10 cellular contexts compared by ENCODE assay signal in the genomic region with DNA sequence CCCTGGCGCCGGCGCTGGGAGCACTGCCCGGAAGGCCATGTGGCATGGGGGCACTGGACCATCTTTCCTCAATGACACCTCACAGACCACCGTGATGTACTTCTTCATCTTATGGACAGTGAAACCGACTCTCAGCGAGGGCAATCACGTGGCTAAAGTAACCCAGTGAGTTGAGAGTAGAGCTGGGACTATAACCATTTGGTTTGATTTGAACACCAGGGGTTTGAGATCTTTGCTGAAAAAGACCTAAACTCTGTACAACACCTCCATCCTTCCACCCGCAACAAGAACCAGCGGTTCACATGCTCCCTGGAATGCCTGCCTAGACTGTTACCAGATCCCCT. TPM values are rescaled to one million over a fixed set of nuclear protein-coding genes. Genes with fewer than 3 reads are reported as not detected.
DNase-seq lines count a peak whose midpoint lies in the region; ATAC-seq, FAIRE-seq and TF ChIP-seq lines count a peak whose summit lies in the region.
"Had no signal": no experiment of that assay in that cellular context is flagged by ENCODE, and none has a peak within 500 bp of the region (broad histone marks: within the 10 kb centered on the region; RNA-seq: fewer than 3 reads in every experiment).

No MANE protein-coding gene starts in this region.

- H3K4me1 ChIP-seq in BLaER1 treated with 17β-estradiol and CSF1 and Interleukin-3, amounts not matched to agents 10 nM and 100 nM: peaks cover 27 to 47% (median 35%) of the 10 kb centered on the region in 10 experiments
- peaks cover 4 to 18% of the 10 kb centered on the region in 2 experiments; a peak in 3 of 4 replicates for H3K4me1 ChIP-seq in HCT116 (ENCODE audit: control insufficient read depth in 1 of 2, insufficient read depth in 2 of 2, low read length in 2 of 2)

- no peaks in the 10 kb centered on the region for H3K27me3 Mint-ChIP-seq in natural killer cell (ENCODE audit: low read depth in 2 of 2)

- peak overlapping the region in 9 of 11 experiments; percentile 71 to 80 (median 76); a peak in 12 of 22 replicates for H3K9ac ChIP-seq in BLaER1 treated with 17β-estradiol and CSF1 and Interleukin-3, amounts not matched to agents 10 nM and 100 nM
- H3K9ac ChIP-seq in HCT116 (ENCODE audit: low read length): peak overlapping the region; percentile 77

- H3K4me3 ChIP-seq in BLaER1 treated with 17β-estradiol and CSF1 and Interleukin-3, amounts not matched to agents 10 nM and 100 nM: peak overlapping the region in 9 of 10 experiments; percentile 50 to 71 (median 63); a peak in 15 of 20 replicates
- peak overlapping the region; percentile 57 to 67; a peak in 2 of 4 replicates for H3K4me3 ChIP-seq in HCT116 (replicated peaks in 1 of 2; ENCODE audit: low read depth in 1 of 2, low read length in 2 of 2)
- peak overlapping the region; percentile 47 for H3K4me3 ChIP-seq in bronchial epithelial cell (ENCODE audit: low read depth, low read length)

- DNase-seq in HCT116 (ENCODE audit: low read depth, low spot score) (no peak), bronchial epithelial cell (ENCODE audit: low read depth) (no peak), natural killer cell (no peak), erythroblast (lab: John Stamatoyannopoulos, UW) (no peak)
- DNase-seq: thyroid gland had no signal

- H3K9me3 ChIP-seq in BLaER1 treated with 17β-estradiol and CSF1 and Interleukin-3, amounts not matched to agents 10 nM and 100 nM (replicated peaks in 1 of 11): no peaks in the 10 kb centered on the region
- H3K9me3 ChIP-seq in HCT116 (ENCODE audit: control insufficient read depth in 1 of 2, insufficient read depth in 1 of 2, low read depth in 1 of 2, low read length in 2 of 2): no peaks in the 10 kb centered on the region
- H3K9me3 ChIP-seq: thyroid gland had no signal

- H3K36me3 Mint-ChIP-seq in natural killer cell: no peaks in the 10 kb centered on the region

- H3K9me2 ChIP-seq in HCT116 (ENCODE audit: insufficient read depth): no peaks in the 10 kb centered on the region

- no peaks in the 10 kb centered on the region for H3K9me3 Mint-ChIP-seq in natural killer cell

- TF ChIP-seq RAD21 in HCT116 (IDR thresholded peaks at IDR 0.05; ENCODE audit: low read depth): no peak

- peak overlapping the region; percentile 89 to 99 (median 94) for H3K4me2 ChIP-seq in BLaER1 treated with 17β-estradiol and CSF1 and Interleukin-3, amounts not matched to agents 10 nM and 100 nM
- H3K4me2 ChIP-seq in HCT116 (ENCODE audit: low read length): peak overlapping the region; percentile 98

- peak overlapping the region; percentile 79 for H3K4me3 Mint-ChIP-seq in natural killer cell

- BruUV-seq in HCT116 (replicated peaks; lab: Mats Ljungman, UMichigan): no TSS peak

- CTCF ChIA-PET in HCT116 (lab: Charles Lee): interaction anchor here (0.9 kb wide), 1 partner anchor 40 kb away, joined by 3 read pairs; no protein-coding TSS in a partner anchor

- TF ChIP-seq POLR2A in HCT116 (IDR thresholded peaks at IDR 0.05; ENCODE audit: borderline replicate concordance, extremely low read depth, insufficient read depth, insufficient read length): no peak
- no peak for TF ChIP-seq POLR2A in erythroblast (IDR thresholded peaks at IDR 0.05; ENCODE audit: low read length)

- FAIRE-seq in bronchial epithelial cell (lab: Jason Lieb, UNC): no peak
- FAIRE-seq: endometrium had no signal

- 0 out of 22 replicates have a peak overlapping the region, but pooled peaks of 2 of the 11 experiments have one; percentile 54 to 63 for H3K27ac ChIP-seq in BLaER1 treated with 17β-estradiol and CSF1 and Interleukin-3, amounts not matched to agents 10 nM and 100 nM
- H3K27ac ChIP-seq in HCT116 (ENCODE audit: low read depth, low read length): no peak overlapping the region; the same call in 1 of the 2 replicates

- RAD21 ChIA-PET in HCT116 (lab: Charles Lee; ENCODE audit: low non-redundant PET in 1 of 2, low total read pairs in 2 of 2, uncharacterized antibody in 2 of 2, unreplicated experiment in 2 of 2): no interaction called here

- H3K27ac Mint-ChIP-seq in natural killer cell: peak overlapping the region; percentile 36 to 66

- TF ChIP-seq CTCF in HCT116 (IDR thresholded peaks at IDR 0.05 in 2 of 3, conservative IDR thresholded peaks at IDR 0.05 in 1 of 3; ENCODE audit: borderline replicate concordance in 1 of 3, insufficient read depth in 1 of 3, low read depth in 2 of 3, low read length in 2 of 3) (no peak), bronchial epithelial cell (IDR thresholded peaks at IDR 0.05; ENCODE audit: insufficient read depth, low read length, severe bottlenecking) (no peak), natural killer cell (IDR thresholded peaks at IDR 0.05) (no peak)

- intact Hi-C loops in HCT116 (cut with micrococcal nuclease) (no loop called here), natural killer cell (cut with micrococcal nuclease) (no loop called here)

- peaks cover 21 to 33% of the 10 kb centered on the region in 2 donors for H3K4me1 Mint-ChIP-seq in natural killer cell

- H3K79me2 ChIP-seq in HCT116 (ENCODE audit: insufficient read depth, low read length): no peaks in the 10 kb centered on the region

- POLR2A ChIA-PET in HCT116 (lab: Charles Lee): interaction anchor here (1.5 kb wide), 1 partner anchor 8 kb away, joined by 7 read pairs; no protein-coding TSS in a partner anchor

- no peak overlapping the region for H2AFZ ChIP-seq in HCT116 (ENCODE audit: low read depth, low read length, poor library complexity, severe bottlenecking)

- ATAC-seq in HCT116 (no peak), natural killer cell (no peak), GM21723 (IDR thresholded peaks at IDR 0.05; ENCODE audit: unreplicated experiment) (no peak), GM18909 (IDR thresholded peaks at IDR 0.05; ENCODE audit: poor library complexity, unreplicated experiment) (no peak), GM18520 (IDR thresholded peaks at IDR 0.05; ENCODE audit: unreplicated experiment) (no peak)

- no peaks in the 10 kb centered on the region for H3K27me3 ChIP-seq in BLaER1 treated with 17β-estradiol and CSF1 and Interleukin-3, amounts not matched to agents 10 nM and 100 nM
- H3K27me3 ChIP-seq in HCT116 (ENCODE audit: insufficient read depth, low read length): no peaks in the 10 kb centered on the region
- peaks cover 8% of the 10 kb centered on the region for H3K27me3 ChIP-seq in bronchial epithelial cell (ENCODE audit: control insufficient read depth, insufficient read depth, low read length)
- H3K27me3 ChIP-seq: thyroid gland had no signal

- H4K20me1 ChIP-seq in BLaER1 treated with 17β-estradiol and CSF1 and Interleukin-3, amounts not matched to agents 10 nM and 100 nM: no peaks in the 10 kb centered on the region
- H4K20me1 ChIP-seq in HCT116 (ENCODE audit: insufficient read depth): no peaks in the 10 kb centered on the region

- H3K36me3 ChIP-seq in BLaER1 treated with 17β-estradiol and CSF1 and Interleukin-3, amounts not matched to agents 10 nM and 100 nM: no peaks in the 10 kb centered on the region
- H3K36me3 ChIP-seq in HCT116 (ENCODE audit: control insufficient read depth in 1 of 2, insufficient read depth in 2 of 2, low read length in 2 of 2) (no peaks in the 10 kb centered on the region), bronchial epithelial cell (ENCODE audit: control insufficient read depth, insufficient read depth, low read length) (no peaks in the 10 kb centered on the region)
- H3K36me3 ChIP-seq: thyroid gland had no signal

TF ChIP-seq in HCT116, 20 proteins besides CTCF, POLR2A, EP300 and RAD21:
- TF ChIP-seq POLR2AphosphoS5 (IDR thresholded peaks at IDR 0.05; ENCODE audit: low read depth, low read length) (no peak), FOSL1 (IDR thresholded peaks at IDR 0.05; ENCODE audit: low read depth) (no peak), CEBPB (IDR thresholded peaks at IDR 0.05; ENCODE audit: low read depth) (no peak)

RNA-seq across cellular contexts. Expression of gene ITGA2B, which starts 3.3 kb away (rescaled TPM):
- 7.6 TPM for total RNA-seq in HCT116 (2021; ENCODE audit: unreplicated experiment)
- polyA plus RNA-seq in HCT116 (2012): 4.9 and 6.5 TPM in 2 replicates
- total RNA-seq in bronchial epithelial cell: under 0.01 TPM in 1 of 2 replicates, not detected in the other
- total RNA-seq in natural killer cell: 10 to 100 TPM in 2 of 3 donors, 1 to 10 TPM in 1; 8.8 to 32.9 (median 32.6) TPM

RNA-seq across cellular contexts. Expression of gene FAM171A2, which starts 22.5 kb away (rescaled TPM):
- 18.0 TPM for total RNA-seq in HCT116 (2021; ENCODE audit: unreplicated experiment)
- 12.5 and 12.7 TPM in 2 replicates for polyA plus RNA-seq in HCT116 (2012)
- 0.53 and 0.90 TPM in 2 replicates for total RNA-seq in bronchial epithelial cell
- under 1 TPM; 0.20 to 0.43 (median 0.24) TPM for total RNA-seq in natural killer cell

RNA-seq across cellular contexts. Expression of gene GRN, which starts 41.1 kb away (rescaled TPM):
- total RNA-seq in HCT116 (2021; ENCODE audit: unreplicated experiment) (206 TPM), bronchial epithelial cell (200 and 513 TPM in 2 replicates), natural killer cell (10 to 100 TPM; 42.4 to 69.8 (median 55.6) TPM)
- polyA plus RNA-seq in HCT116 (2012): 276 and 326 TPM in 2 replicates

Comparison
In these comparisons a context has a peak if more than half of its experiments do, and no peak if none do; other contexts are left out.
1. RNA of gene FAM171A2, which starts 22.5 kb away (total RNA-seq): 18.0 TPM in HCT116 (single experiment); 0.53 to 0.90 TPM in bronchial epithelial cell and 0.20 to 0.43 TPM in natural killer cell; every median in the first group is over 10 times any median in the second.
2. Peak in every context shown above with its lines, with median percentiles within 50 percentile points of each other: H3K4me3 ChIP-seq.